ENCODE assay signal across 1 cellular context in genomic region chr14:94447206-94447605, GRCh38.
TF ChIP-seq lines count a peak whose summit lies in the region.

No MANE protein-coding gene starts in this region.

TF ChIP-seq in HepG2, 621 proteins besides CTCF, POLR2A, EP300 and RAD21:
- TF ChIP-seq TFAP4 (IDR thresholded peaks at IDR 0.05; ENCODE audit: borderline replicate concordance, low read depth) = no peak
- TF ChIP-seq CREB3 (CRISPR knock-in tag; IDR thresholded peaks at IDR 0.05) = no peak
- TF ChIP-seq PRDM4 (CRISPR knock-in tag; IDR thresholded peaks at IDR 0.05; ENCODE audit: borderline replicate concordance) = no peak
- no peak for TF ChIP-seq EEA1 (CRISPR knock-in tag; IDR thresholded peaks at IDR 0.05; ENCODE audit: borderline replicate concordance)
- TF ChIP-seq TEAD3 (CRISPR knock-in tag; optimal IDR thresholded peaks at IDR 0.05; ENCODE audit: borderline replicate concordance) = no peak
- TF ChIP-seq NFRKB (IDR thresholded peaks at IDR 0.05) = no peak
- TF ChIP-seq TOPORS (CRISPR knock-in tag; IDR thresholded peaks at IDR 0.05) = no peak
- TF ChIP-seq ZNF382 (CRISPR knock-in tag; IDR thresholded peaks at IDR 0.05; ENCODE audit: borderline replicate concordance) = no peak
- no peak for TF ChIP-seq ZNF792 (CRISPR knock-in tag; IDR thresholded peaks at IDR 0.05)
- TF ChIP-seq ZNF761 (CRISPR knock-in tag; conservative IDR thresholded peaks at IDR 0.05) = no peak
- no peak for TF ChIP-seq RNF2 (conservative IDR thresholded peaks at IDR 0.05; ENCODE audit: low read depth)
- no peak for TF ChIP-seq PCBP2 (optimal IDR thresholded peaks at IDR 0.05; ENCODE audit: low read depth, low read length, poor library complexity, severe bottlenecking)
- no peak for TF ChIP-seq ZSCAN30 (CRISPR knock-in tag; IDR thresholded peaks at IDR 0.05)
- no peak for TF ChIP-seq REPIN1 (CRISPR knock-in tag; IDR thresholded peaks at IDR 0.05; ENCODE audit: borderline replicate concordance, low read depth)
- no peak for TF ChIP-seq ZNF362 (CRISPR knock-in tag; IDR thresholded peaks at IDR 0.05; ENCODE audit: borderline replicate concordance)
